Comparison of ENCODE assay signal across 8 cellular contexts in genomic region chr5:77087484-77088291, GRCh38. TPM values are rescaled to one million over a fixed set of nuclear protein-coding genes. Genes with fewer than 3 reads are reported as not detected.
DNase-seq lines count a peak whose midpoint lies in the region; ATAC-seq, FAIRE-seq and TF ChIP-seq lines count a peak whose summit lies in the region.

No MANE protein-coding gene starts in this region.

- TF ChIP-seq POLR2A in sigmoid colon (IDR thresholded peaks at IDR 0.05) = no peak

- H3K27me3 ChIP-seq in DOHH2 (ENCODE audit: control insufficient read depth, low read length) = no peaks in the 10 kb centered on the region
- no peaks in the 10 kb centered on the region for H3K27me3 ChIP-seq in HUES48 (ENCODE audit: control insufficient read depth, insufficient read depth, low read length)
- no peaks in the 10 kb centered on the region for H3K27me3 ChIP-seq in astrocyte (ENCODE audit: insufficient read depth, low read length)
- no peaks in the 10 kb centered on the region for H3K27me3 ChIP-seq in iPS DF 6.9 (ENCODE audit: control insufficient read depth, insufficient read depth, low read length)
- H3K27me3 ChIP-seq in sigmoid colon = no peaks in the 10 kb centered on the region

- no peaks in the 10 kb centered on the region for H3K9me2 ChIP-seq in DOHH2 (replicated peaks; ENCODE audit: control insufficient read depth, low read length)

- H3K27me3 Mint-ChIP-seq in astrocyte (ENCODE audit: low read depth, unreplicated experiment) = no peaks in the 10 kb centered on the region

- no peak for ATAC-seq in HG02840 (IDR thresholded peaks at IDR 0.05; ENCODE audit: low FRiP score, unreplicated experiment)

- H3K9ac ChIP-seq in HUES48 (ENCODE audit: low read depth, low read length) (peak overlapping the region; percentile 98), astrocyte (ENCODE audit: low read length) (peak overlapping the region; percentile 88)

- peaks cover 43% of the 10 kb centered on the region for H3K4me1 ChIP-seq in DOHH2 (ENCODE audit: control insufficient read depth, low read length)
- peaks cover 17% of the 10 kb centered on the region for H3K4me1 ChIP-seq in HUES48 (ENCODE audit: control insufficient read depth, insufficient read depth, low read length)
- H3K4me1 ChIP-seq in astrocyte (ENCODE audit: insufficient read depth, low read length) = peaks cover 7% of the 10 kb centered on the region
- no peaks in the 10 kb centered on the region; the same call in 1 of the 2 replicates for H3K4me1 ChIP-seq in iPS DF 6.9 (ENCODE audit: control insufficient read depth, insufficient read depth, low read length)
- H3K4me1 ChIP-seq in sigmoid colon = peaks cover 0 to 24% (median 13%) of the 10 kb centered on the region in 4 donors

- peaks cover 13% of the 10 kb centered on the region for H3K36me3 Mint-ChIP-seq in astrocyte (ENCODE audit: low read depth, unreplicated experiment)

- peaks cover 4% of the 10 kb centered on the region; the same call in 1 of the 2 replicates for H3F3A ChIP-seq in DOHH2 (ENCODE audit: control insufficient read depth, insufficient read depth)

- H2AFZ ChIP-seq in astrocyte (ENCODE audit: low read depth, low read length) = peak overlapping the region; percentile 95

- H3K79me2 ChIP-seq in DOHH2 (ENCODE audit: control insufficient read depth, low read length) (peaks cover 43% of the 10 kb centered on the region), astrocyte (ENCODE audit: insufficient read depth, low read length) (no peaks in the 10 kb centered on the region)

- H3K4me3 Mint-ChIP-seq in astrocyte (ENCODE audit: unreplicated experiment) = peak overlapping the region; percentile 95

- H3K36me3 ChIP-seq in DOHH2 (ENCODE audit: control insufficient read depth, low read length) = peaks cover 25% of the 10 kb centered on the region
- H3K36me3 ChIP-seq in HUES48 (ENCODE audit: control insufficient read depth, insufficient read depth, low read length) = peaks cover 3% of the 10 kb centered on the region
- H3K36me3 ChIP-seq in astrocyte (ENCODE audit: insufficient read depth, low read length) = no peaks in the 10 kb centered on the region
- H3K36me3 ChIP-seq in iPS DF 6.9 (ENCODE audit: control insufficient read depth, insufficient read depth, low read length) = no peaks in the 10 kb centered on the region
- no peaks in the 10 kb centered on the region for H3K36me3 ChIP-seq in sigmoid colon

- no peaks in the 10 kb centered on the region for H3K9me3 Mint-ChIP-seq in astrocyte (ENCODE audit: unreplicated experiment)

- peak; percentile 23 for FAIRE-seq in astrocyte (lab: Jason Lieb, UNC)

- no peak for TF ChIP-seq CTCF in DOHH2 (IDR thresholded peaks at IDR 0.05; ENCODE audit: low read depth, low read length, poor library complexity, severe bottlenecking)
- no peak for TF ChIP-seq CTCF in astrocyte (IDR thresholded peaks at IDR 0.05; ENCODE audit: insufficient read depth, low read depth, low read length)
- no peak for TF ChIP-seq CTCF in sigmoid colon (IDR thresholded peaks at IDR 0.05)

- no CpG with 5 or more reads among the region's 18 CpGs for WGBS in iPS DF 6.9 (ENCODE audit: insufficient coverage, insufficient read length)
- WGBS in sigmoid colon, 2 donors = 8 to 28% methylated on average over 18 of the region's 18 CpGs

- TF ChIP-seq EP300 in sigmoid colon (IDR thresholded peaks at IDR 0.05) = no peak

- intact Hi-C loops in sigmoid colon (cut with DNase I) = loop anchor here (5.0 kb wide), 1 partner anchor 350 kb away; no protein-coding TSS in a partner anchor

- H3K27ac ChIP-seq in DOHH2 (ENCODE audit: low read depth, low read length) = peak overlapping the region; percentile 73
- H3K27ac ChIP-seq in HUES48 (ENCODE audit: low read depth, low read length) = peak overlapping the region; percentile 93
- H3K27ac ChIP-seq in astrocyte (ENCODE audit: low read depth, low read length) = peak overlapping the region; percentile 77
- no peak overlapping the region for H3K27ac ChIP-seq in iPS DF 6.9 (ENCODE audit: low read length)
- H3K27ac ChIP-seq in sigmoid colon = peak overlapping the region; percentile 89 to 97 (median 92)

- H4K20me1 ChIP-seq in DOHH2 (ENCODE audit: control insufficient read depth, insufficient read depth, low read depth, low read length) (no peaks in the 10 kb centered on the region), astrocyte (ENCODE audit: insufficient read depth, low read length) (no peaks in the 10 kb centered on the region)

- H3K4me3 ChIP-seq in DOHH2 (ENCODE audit: low read length) = peak overlapping the region; percentile 74
- H3K4me3 ChIP-seq in HUES48 (ENCODE audit: low read depth, low read length) = peak overlapping the region; percentile 97
- H3K4me3 ChIP-seq in astrocyte (ENCODE audit: insufficient read depth, low read depth, low read length) = peak overlapping the region; percentile 76
- peak overlapping the region; percentile 62; the same call in 1 of the 2 replicates for H3K4me3 ChIP-seq in iPS DF 6.9 (ENCODE audit: low read length)
- peak overlapping the region; percentile 61 to 93 (median 84) for H3K4me3 ChIP-seq in sigmoid colon

- DNase-seq in astrocyte (ENCODE audit: low read depth) (peak; percentile 29), iPS DF 6.9 (ENCODE audit: low read depth, low spot score) (no peak), sigmoid colon (no peak), NCI-H1436 (lab: John Stamatoyannopoulos, UW) (no peak), NCI-H524 treated with DMSO at 0.1 percent for 48 hours (lab: John Stamatoyannopoulos, UW) (no peak)

- H3K27ac Mint-ChIP-seq in astrocyte (ENCODE audit: unreplicated experiment) = peak overlapping the region; percentile 98

- H3K4me2 ChIP-seq in DOHH2 (ENCODE audit: low read length) (peak overlapping the region; percentile 90), astrocyte (ENCODE audit: low read length) (peak overlapping the region; percentile 96)

- no peaks in the 10 kb centered on the region for H3K9me3 ChIP-seq in DOHH2 (ENCODE audit: control insufficient read depth, insufficient read depth, low read length)
- no peaks in the 10 kb centered on the region for H3K9me3 ChIP-seq in HUES48 (ENCODE audit: control insufficient read depth, insufficient read depth, low read length)
- no peaks in the 10 kb centered on the region for H3K9me3 ChIP-seq in astrocyte (ENCODE audit: insufficient read depth, low read depth, low read length)
- no peaks in the 10 kb centered on the region for H3K9me3 ChIP-seq in iPS DF 6.9 (ENCODE audit: control insufficient read depth, insufficient read depth, low read length)
- H3K9me3 ChIP-seq in sigmoid colon = no peaks in the 10 kb centered on the region

- peaks cover 7% of the 10 kb centered on the region for H3K4me1 Mint-ChIP-seq in astrocyte (ENCODE audit: low read depth, unreplicated experiment)

RNA-seq across cellular contexts. Expression of gene ZBED3, which starts 0.6 kb away (rescaled TPM):
- total RNA-seq in astrocyte (6.0 and 7.9 TPM in 2 replicates), sigmoid colon (10 to 100 TPM in 2 of 4 donors, 1 to 10 TPM in 2; 7.7 to 14.6 (median 10.9) TPM)
- 1 to 10 TPM; 1.8 to 4.3 (median 2.1) TPM for polyA plus RNA-seq in sigmoid colon

RNA-seq across cellular contexts. Expression of gene AGGF1, which starts 57.5 kb away (rescaled TPM):
- total RNA-seq in astrocyte (18.2 and 19.8 TPM in 2 replicates), sigmoid colon (10 to 100 TPM; 16.3 to 21.8 (median 17.7) TPM)
- polyA plus RNA-seq in sigmoid colon = 10 to 100 TPM in 2 of 3 donors, 1 to 10 TPM in 1; 8.4 to 11.8 (median 10.8) TPM
